1 cellular context compared by ENCODE assay signal in the genomic region with DNA sequence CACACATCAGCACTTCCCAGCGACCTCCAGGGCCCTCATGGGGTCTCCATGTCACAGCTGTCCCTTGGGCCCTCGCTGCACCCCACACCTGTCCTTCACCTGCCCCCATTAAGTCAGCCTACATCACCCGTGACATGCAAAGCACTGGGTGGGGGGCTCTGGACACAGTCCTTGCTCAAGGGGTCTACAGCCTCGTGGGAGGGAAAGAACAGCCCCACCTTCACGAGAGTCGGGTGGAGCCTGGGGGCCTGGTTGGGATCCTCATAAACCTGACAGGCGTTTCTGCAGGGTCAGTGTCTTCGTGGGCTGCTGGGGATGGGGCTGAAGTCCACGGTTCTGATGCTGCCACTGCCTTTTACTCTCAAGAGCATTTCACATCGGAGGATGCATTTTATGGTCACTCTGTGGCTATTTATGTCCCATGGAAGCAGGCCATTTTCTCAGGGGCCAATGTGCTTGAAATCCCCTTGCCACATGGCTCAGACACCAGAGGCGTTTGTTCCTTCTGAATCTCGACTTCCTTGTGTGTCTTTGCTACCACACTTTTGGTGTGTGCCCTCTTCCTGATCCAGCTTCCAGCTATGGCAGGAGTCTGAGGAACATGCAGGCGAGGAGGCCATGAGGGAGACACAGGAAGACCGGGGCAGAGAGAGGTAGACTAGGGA.
TF ChIP-seq lines count a peak whose summit lies in the region.

A gene with protein sequence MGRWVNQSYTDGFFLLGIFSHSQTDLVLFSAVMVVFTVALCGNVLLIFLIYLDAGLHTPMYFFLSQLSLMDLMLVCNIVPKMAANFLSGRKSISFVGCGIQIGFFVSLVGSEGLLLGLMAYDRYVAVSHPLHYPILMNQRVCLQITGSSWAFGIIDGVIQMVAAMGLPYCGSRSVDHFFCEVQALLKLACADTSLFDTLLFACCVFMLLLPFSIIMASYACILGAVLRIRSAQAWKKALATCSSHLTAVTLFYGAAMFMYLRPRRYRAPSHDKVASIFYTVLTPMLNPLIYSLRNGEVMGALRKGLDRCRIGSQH (minus strand): TSS at position 338 of the 665 bp plus-strand sequence. CDS start 5,865 bp downstream, outside the sequence.

TF ChIP-seq in GM12878, 131 proteins besides CTCF, POLR2A, EP300 and RAD21 (continued from another document):
- TF ChIP-seq CEBPZ (IDR thresholded peaks at IDR 0.05; ENCODE audit: low read depth, low read length) (no peak), ELK1 (IDR thresholded peaks at IDR 0.05; ENCODE audit: low read depth, low read length) (no peak), SIX5 (IDR thresholded peaks at IDR 0.05; ENCODE audit: low read depth, low read length, severe bottlenecking) (no peak)
- TF ChIP-seq, protein P1, sequence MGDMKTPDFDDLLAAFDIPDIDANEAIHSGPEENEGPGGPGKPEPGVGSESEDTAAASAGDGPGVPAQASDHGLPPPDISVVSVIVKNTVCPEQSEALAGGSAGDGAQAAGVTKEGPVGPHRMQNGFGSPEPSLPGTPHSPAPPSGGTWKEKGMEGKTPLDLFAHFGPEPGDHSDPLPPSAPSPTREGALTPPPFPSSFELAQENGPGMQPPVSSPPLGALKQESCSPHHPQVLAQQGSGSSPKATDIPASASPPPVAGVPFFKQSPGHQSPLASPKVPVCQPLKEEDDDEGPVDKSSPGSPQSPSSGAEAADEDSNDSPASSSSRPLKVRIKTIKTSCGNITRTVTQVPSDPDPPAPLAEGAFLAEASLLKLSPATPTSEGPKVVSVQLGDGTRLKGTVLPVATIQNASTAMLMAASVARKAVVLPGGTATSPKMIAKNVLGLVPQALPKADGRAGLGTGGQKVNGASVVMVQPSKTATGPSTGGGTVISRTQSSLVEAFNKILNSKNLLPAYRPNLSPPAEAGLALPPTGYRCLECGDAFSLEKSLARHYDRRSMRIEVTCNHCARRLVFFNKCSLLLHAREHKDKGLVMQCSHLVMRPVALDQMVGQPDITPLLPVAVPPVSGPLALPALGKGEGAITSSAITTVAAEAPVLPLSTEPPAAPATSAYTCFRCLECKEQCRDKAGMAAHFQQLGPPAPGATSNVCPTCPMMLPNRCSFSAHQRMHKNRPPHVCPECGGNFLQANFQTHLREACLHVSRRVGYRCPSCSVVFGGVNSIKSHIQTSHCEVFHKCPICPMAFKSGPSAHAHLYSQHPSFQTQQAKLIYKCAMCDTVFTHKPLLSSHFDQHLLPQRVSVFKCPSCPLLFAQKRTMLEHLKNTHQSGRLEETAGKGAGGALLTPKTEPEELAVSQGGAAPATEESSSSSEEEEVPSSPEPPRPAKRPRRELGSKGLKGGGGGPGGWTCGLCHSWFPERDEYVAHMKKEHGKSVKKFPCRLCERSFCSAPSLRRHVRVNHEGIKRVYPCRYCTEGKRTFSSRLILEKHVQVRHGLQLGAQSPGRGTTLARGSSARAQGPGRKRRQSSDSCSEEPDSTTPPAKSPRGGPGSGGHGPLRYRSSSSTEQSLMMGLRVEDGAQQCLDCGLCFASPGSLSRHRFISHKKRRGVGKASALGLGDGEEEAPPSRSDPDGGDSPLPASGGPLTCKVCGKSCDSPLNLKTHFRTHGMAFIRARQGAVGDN (IDR thresholded peaks at IDR 0.05), result peak; percentile 53; the same call in 1 of the 2 replicates
